Comparison of ENCODE assay signal across 9 cellular contexts in genomic region chr19:14416743-14417214, GRCh38. TPM values are rescaled to one million over a fixed set of nuclear protein-coding genes. Genes with fewer than 3 reads are reported as not detected.
DNase-seq lines count a peak whose midpoint lies in the region; ATAC-seq and TF ChIP-seq lines count a peak whose summit lies in the region.
"Had no signal": no experiment of that assay in that cellular context is flagged by ENCODE, and none has a peak within 500 bp of the region (broad histone marks: within the 10 kb centered on the region; RNA-seq: fewer than 3 reads in every experiment).

No MANE protein-coding gene starts in this region.

- no peak overlapping the region for H2AFZ ChIP-seq in KMS-11 (ENCODE audit: low read depth)

- no peaks in the 10 kb centered on the region for H3K9me3 ChIP-seq in Caco-2
- no peaks in the 10 kb centered on the region for H3K9me3 ChIP-seq in mucosa of descending colon

- no peak for DNase-seq in Caco-2
- no peak for DNase-seq in activated T-helper 1 cell treated with anti-CD3 and anti-CD28 coated beads, Interleukin-12 subunit alpha, Interleukin-12 subunit beta, Interleukin-2, Interleukin-4 antibody, amounts not matched to agents 30 ng/mL and 10 ng/mL and 1 ng/mL, durations not matched to agents 14 hours and 24 hours and 36 hours (ENCODE audit: low spot score)
- DNase-seq in mucosa of descending colon, result peak; percentile 58 to 80 (median 72)
- no peak for DNase-seq in AG08396 (ENCODE audit: low spot score)
- DNase-seq in HT-29 (ENCODE audit: low spot score), result no peak
- DNase-seq in omental fat pad (ENCODE audit: low spot score), result no peak
- DNase-seq: SW 1271 had no signal

- H3K36me3 ChIP-seq in Caco-2 (ENCODE audit: control insufficient read depth, insufficient read depth, low read length), result peaks cover 1% of the 10 kb centered on the region
- H3K36me3 ChIP-seq in KMS-11 (ENCODE audit: insufficient read depth), result no peaks in the 10 kb centered on the region; the same call in 1 of the 2 replicates
- H3K36me3 ChIP-seq in mucosa of descending colon (ENCODE audit: low read depth), result no peaks in the 10 kb centered on the region

- peaks cover 51% of the 10 kb centered on the region for H3K36me3 Mint-ChIP-seq in Caco-2 (ENCODE audit: insufficient read depth, unreplicated experiment)
- H3K36me3 Mint-ChIP-seq in activated T-helper 1 cell treated with anti-CD3 and anti-CD28 coated beads, Interleukin-12 subunit alpha, Interleukin-12 subunit beta, Interleukin-2, Interleukin-4 antibody, amounts not matched to agents 30 ng/mL and 10 ng/mL and 1 ng/mL, durations not matched to agents 14 hours and 24 hours and 36 hours (ENCODE audit: low read depth), result peaks cover 37% of the 10 kb centered on the region

- peak overlapping the region; percentile 67 for H3K4me3 Mint-ChIP-seq in Caco-2 (ENCODE audit: unreplicated experiment)
- peak overlapping the region; percentile 98 for H3K4me3 Mint-ChIP-seq in activated T-helper 1 cell treated with anti-CD3 and anti-CD28 coated beads, Interleukin-12 subunit alpha, Interleukin-12 subunit beta, Interleukin-2, Interleukin-4 antibody, amounts not matched to agents 30 ng/mL and 10 ng/mL and 1 ng/mL, durations not matched to agents 14 hours and 24 hours and 36 hours

- ATAC-seq in mucosa of descending colon, result peak; percentile 22
- no peak for ATAC-seq in HG03460 (IDR thresholded peaks at IDR 0.05; ENCODE audit: unreplicated experiment)
- no peak for ATAC-seq in omental fat pad (ENCODE audit: low FRiP score)

- H3K4me1 Mint-ChIP-seq in Caco-2 (ENCODE audit: low read depth, unreplicated experiment), result peaks cover 14% of the 10 kb centered on the region
- peaks cover 41% of the 10 kb centered on the region for H3K4me1 Mint-ChIP-seq in activated T-helper 1 cell treated with anti-CD3 and anti-CD28 coated beads, Interleukin-12 subunit alpha, Interleukin-12 subunit beta, Interleukin-2, Interleukin-4 antibody, amounts not matched to agents 30 ng/mL and 10 ng/mL and 1 ng/mL, durations not matched to agents 14 hours and 24 hours and 36 hours (ENCODE audit: low read depth)

- TF ChIP-seq CTCF in Caco-2 (IDR thresholded peaks at IDR 0.05; ENCODE audit: insufficient read depth in 1 of 2, low read depth in 1 of 2, low read length in 1 of 2, severe bottlenecking in 1 of 2, unreplicated experiment in 1 of 2), result no peak
- no peak for TF ChIP-seq CTCF in KMS-11 (conservative IDR thresholded peaks at IDR 0.05; ENCODE audit: low read depth, low read length)
- no peak for TF ChIP-seq CTCF in mucosa of descending colon (IDR thresholded peaks at IDR 0.05)
- no peak for TF ChIP-seq CTCF in omental fat pad (IDR thresholded peaks at IDR 0.05)

- intact Hi-C loops in Caco-2 (cut with micrococcal nuclease; ENCODE audit: unreplicated experiment), result no loop called here
- intact Hi-C loops in activated T-helper 1 cell treated with anti-CD3 and anti-CD28 coated beads, Interleukin-12 subunit alpha, Interleukin-12 subunit beta, Interleukin-2, Interleukin-4 antibody, amounts not matched to agents 30 ng/mL and 10 ng/mL and 1 ng/mL, durations not matched to agents 14 hours and 24 hours and 36 hours (cut with micrococcal nuclease), result loop anchor here (5.0 kb wide), 1 partner anchor 71 kb away; no protein-coding TSS in a partner anchor
- intact Hi-C loops in mucosa of descending colon (cut with DNase I, micrococcal nuclease), result no loop called here

- H3K27me3 Mint-ChIP-seq in Caco-2 (ENCODE audit: insufficient read depth, unreplicated experiment), result no peaks in the 10 kb centered on the region
- H3K27me3 Mint-ChIP-seq in activated T-helper 1 cell treated with anti-CD3 and anti-CD28 coated beads, Interleukin-12 subunit alpha, Interleukin-12 subunit beta, Interleukin-2, Interleukin-4 antibody, amounts not matched to agents 30 ng/mL and 10 ng/mL and 1 ng/mL, durations not matched to agents 14 hours and 24 hours and 36 hours (ENCODE audit: insufficient read depth), result no peaks in the 10 kb centered on the region

- H3K79me2 ChIP-seq in KMS-11 (ENCODE audit: insufficient read depth, low read depth), result peaks cover 73% of the 10 kb centered on the region

- H3K27me3 ChIP-seq in Caco-2 (replicated peaks; ENCODE audit: control insufficient read depth, insufficient read depth, low read length), result no peaks in the 10 kb centered on the region
- H3K27me3 ChIP-seq in KMS-11 (ENCODE audit: insufficient read depth, low read depth), result no peaks in the 10 kb centered on the region

- H3K9me3 Mint-ChIP-seq in Caco-2 (ENCODE audit: unreplicated experiment), result no peaks in the 10 kb centered on the region
- no peaks in the 10 kb centered on the region for H3K9me3 Mint-ChIP-seq in activated T-helper 1 cell treated with anti-CD3 and anti-CD28 coated beads, Interleukin-12 subunit alpha, Interleukin-12 subunit beta, Interleukin-2, Interleukin-4 antibody, amounts not matched to agents 30 ng/mL and 10 ng/mL and 1 ng/mL, durations not matched to agents 14 hours and 24 hours and 36 hours

- H3K4me1 ChIP-seq in Caco-2, result 0 out of 2 replicates have a peak, but pooled peaks cover 4% of the 10 kb centered on the region
- H3K4me1 ChIP-seq in KMS-11 (ENCODE audit: low read depth, poor library complexity, severe bottlenecking), result peaks cover 39% of the 10 kb centered on the region
- peaks cover 18% of the 10 kb centered on the region for H3K4me1 ChIP-seq in mucosa of descending colon (ENCODE audit: low read depth)

- no peak overlapping the region for H3K27ac ChIP-seq in KMS-11

- CTCF ChIA-PET in Caco-2 (lab: Charles Lee), result interaction anchor here (1.0 kb wide), 1 partner anchor 11 kb away, joined by 4 read pairs; no protein-coding TSS in a partner anchor

- POLR2A ChIA-PET in Caco-2 (lab: Charles Lee), result no interaction called here

- peaks cover 37% of the 10 kb centered on the region for H4K20me1 ChIP-seq in KMS-11 (ENCODE audit: insufficient read depth)

- BruUV-seq in Caco-2 (replicated peaks; lab: Mats Ljungman, UMichigan), result no TSS peak

- H3K4me2 ChIP-seq in KMS-11, result peak overlapping the region; percentile 91

- no peak overlapping the region for H3K27ac Mint-ChIP-seq in Caco-2 (ENCODE audit: unreplicated experiment)
- H3K27ac Mint-ChIP-seq in activated T-helper 1 cell treated with anti-CD3 and anti-CD28 coated beads, Interleukin-12 subunit alpha, Interleukin-12 subunit beta, Interleukin-2, Interleukin-4 antibody, amounts not matched to agents 30 ng/mL and 10 ng/mL and 1 ng/mL, durations not matched to agents 14 hours and 24 hours and 36 hours, result peak overlapping the region; percentile 78

- no peak overlapping the region for H3K4me3 ChIP-seq in Caco-2 (ENCODE audit: low read depth, low read length)
- no peak overlapping the region for H3K4me3 ChIP-seq in KMS-11 (IDR thresholded peaks at IDR 0.05; ENCODE audit: insufficient read depth, low read depth, low read length)
- H3K4me3 ChIP-seq in mucosa of descending colon, result no peak overlapping the region

- no peak overlapping the region for H3K9ac ChIP-seq in KMS-11

RNA-seq across cellular contexts. Expression of gene DDX39A, which starts 2.4 kb away (rescaled TPM):
- total RNA-seq in Caco-2 (2022), result 118 and 126 TPM in 2 replicates
- total RNA-seq in activated T-helper 1 cell treated with anti-CD3 and anti-CD28 coated beads, Interleukin-12 subunit alpha, Interleukin-12 subunit beta, Interleukin-2, Interleukin-4 antibody, amounts not matched to agents 30 ng/mL and 10 ng/mL and 1 ng/mL, durations not matched to agents 14 hours and 24 hours and 36 hours, result 273 and 287 TPM in 2 replicates
- total RNA-seq in mucosa of descending colon, result 10 to 100 TPM; 56.9 to 85.5 (median 66.5) TPM
- 185 and 196 TPM in 2 replicates for total RNA-seq in HT-29 (2014; rRNA removed; shearing (Covaris generic))
- 100 to 1,000 TPM in 1 of 4 donors, 10 to 100 TPM in 3; 68.4 to 139 (median 76.3) TPM for total RNA-seq in omental fat pad

RNA-seq across cellular contexts. Expression of gene PKN1, which starts 16.3 kb away (rescaled TPM):
- 102 and 105 TPM in 2 replicates for total RNA-seq in Caco-2 (2022)
- total RNA-seq in activated T-helper 1 cell treated with anti-CD3 and anti-CD28 coated beads, Interleukin-12 subunit alpha, Interleukin-12 subunit beta, Interleukin-2, Interleukin-4 antibody, amounts not matched to agents 30 ng/mL and 10 ng/mL and 1 ng/mL, durations not matched to agents 14 hours and 24 hours and 36 hours, result 151 and 180 TPM in 2 replicates
- total RNA-seq in mucosa of descending colon, result 100 to 1,000 TPM in 1 of 3 donors, 10 to 100 TPM in 2; 30.1 to 117 (median 42.0) TPM
- total RNA-seq in HT-29 (2014; rRNA removed; shearing (Covaris generic)), result 59.9 and 66.9 TPM in 2 replicates
- total RNA-seq in omental fat pad, result 100 to 1,000 TPM in 1 of 4 donors, 10 to 100 TPM in 3; 47.3 to 104 (median 85.0) TPM

RNA-seq across cellular contexts. Expression of gene ADGRE5, which starts 35.5 kb away (rescaled TPM):
- 24.8 and 34.8 TPM in 2 replicates for total RNA-seq in Caco-2 (2022)
- 219 and 226 TPM in 2 replicates for total RNA-seq in activated T-helper 1 cell treated with anti-CD3 and anti-CD28 coated beads, Interleukin-12 subunit alpha, Interleukin-12 subunit beta, Interleukin-2, Interleukin-4 antibody, amounts not matched to agents 30 ng/mL and 10 ng/mL and 1 ng/mL, durations not matched to agents 14 hours and 24 hours and 36 hours
- total RNA-seq in mucosa of descending colon, result 100 to 1,000 TPM in 2 of 3 donors, 10 to 100 TPM in 1; 92.7 to 130 (median 127) TPM
- 41.4 and 62.8 TPM in 2 replicates for total RNA-seq in HT-29 (2014; rRNA removed; shearing (Covaris generic))
- 100 to 1,000 TPM in 1 of 4 donors, 10 to 100 TPM in 3; 38.1 to 106 (median 62.8) TPM for total RNA-seq in omental fat pad

RNA-seq across cellular contexts. Expression of gene PTGER1, which starts 58.4 kb away (rescaled TPM):
- 0.20 and 0.74 TPM in 2 replicates for total RNA-seq in Caco-2 (2022)
- total RNA-seq in activated T-helper 1 cell treated with anti-CD3 and anti-CD28 coated beads, Interleukin-12 subunit alpha, Interleukin-12 subunit beta, Interleukin-2, Interleukin-4 antibody, amounts not matched to agents 30 ng/mL and 10 ng/mL and 1 ng/mL, durations not matched to agents 14 hours and 24 hours and 36 hours, result 0.44 and 0.78 TPM in 2 replicates
- 1 to 10 TPM in 1 of 3 donors, under 1 TPM in 2; 0.41 to 1.2 (median 0.63) TPM for total RNA-seq in mucosa of descending colon
- 0.31 TPM in 1 of 2 replicates, not detected in the other for total RNA-seq in HT-29 (2014; rRNA removed; shearing (Covaris generic))
- total RNA-seq in omental fat pad, result not detected

Comparison
In these comparisons a context has a peak if more than half of its experiments do, and no peak if none do; other contexts are left out.
1. DNase-seq: peak in mucosa of descending colon (3 of 3); none in Caco-2 (0 of 2), activated T-helper 1 cell treated with anti-CD3 and anti-CD28 coated beads, Interleukin-12 subunit alpha, Interleukin-12 subunit beta, Interleukin-2, Interleukin-4 antibody, amounts not matched to agents 30 ng/mL and 10 ng/mL and 1 ng/mL, durations not matched to agents 14 hours and 24 hours and 36 hours (single experiment), AG08396 (single experiment), HT-29 (single experiment) and omental fat pad (single experiment).